Comparison of ENCODE assay signal across 11 cellular contexts in the genomic region with DNA sequence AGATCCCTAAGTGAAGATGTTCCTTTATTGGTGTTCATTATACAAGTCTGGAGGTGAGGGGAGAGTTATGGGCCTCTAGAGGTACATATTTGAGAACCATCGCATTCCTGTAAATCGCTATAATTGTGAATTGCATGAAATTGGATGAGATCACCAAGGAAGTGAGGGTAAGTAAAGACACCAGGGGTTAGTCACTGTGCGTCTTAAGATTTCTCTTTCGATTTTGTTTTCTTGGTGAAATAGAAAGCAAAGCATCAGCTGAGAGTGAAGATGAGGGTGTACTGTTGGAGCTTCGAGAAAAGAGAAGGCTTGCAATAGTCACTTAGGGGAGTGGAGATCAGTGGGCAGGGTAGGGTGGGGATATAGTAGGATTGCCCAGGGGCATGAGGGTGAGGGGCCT.
DNase-seq lines count a peak whose midpoint lies in the region; ATAC-seq and TF ChIP-seq lines count a peak whose summit lies in the region.
"Had no signal": no experiment of that assay in that cellular context is flagged by ENCODE, and none has a peak within 500 bp of the region (broad histone marks: within the 10 kb centered on the region; RNA-seq: fewer than 3 reads in every experiment).

No MANE protein-coding gene starts in this region.

- H3K4me3 Mint-ChIP-seq in activated CD4-positive, alpha-beta T cell treated with anti-CD3 and anti-CD28 coated beads, Interleukin-2, amount 10 ng/mL, durations not matched to agents 24 days and 14 days, result peak overlapping the region; percentile 44
- H3K4me3 Mint-ChIP-seq in activated T-helper 1 cell treated with anti-CD3 and anti-CD28 coated beads, Interleukin-12 subunit alpha, Interleukin-12 subunit beta, Interleukin-2, Interleukin-4 antibody, amounts not matched to agents 30 ng/mL and 10 ng/mL and 1 ng/mL, durations not matched to agents 14 hours and 24 hours and 36 hours, result no peak overlapping the region

- no peaks in the 10 kb centered on the region for H3K9me3 Mint-ChIP-seq in activated CD4-positive, alpha-beta T cell treated with anti-CD3 and anti-CD28 coated beads, Interleukin-2, amount 10 ng/mL, durations not matched to agents 24 days and 14 days
- H3K9me3 Mint-ChIP-seq in activated T-helper 1 cell treated with anti-CD3 and anti-CD28 coated beads, Interleukin-12 subunit alpha, Interleukin-12 subunit beta, Interleukin-2, Interleukin-4 antibody, amounts not matched to agents 30 ng/mL and 10 ng/mL and 1 ng/mL, durations not matched to agents 14 hours and 24 hours and 36 hours, result no peaks in the 10 kb centered on the region

- intact Hi-C loops in activated CD4-positive, alpha-beta T cell treated with anti-CD3 and anti-CD28 coated beads, Interleukin-2, amount 10 ng/mL, durations not matched to agents 24 days and 14 days (cut with micrococcal nuclease), result loop anchor here (5.0 kb wide), 1 partner anchor 175 kb away; no protein-coding TSS in a partner anchor
- intact Hi-C loops in activated T-helper 1 cell treated with anti-CD3 and anti-CD28 coated beads, Interleukin-12 subunit alpha, Interleukin-12 subunit beta, Interleukin-2, Interleukin-4 antibody, amounts not matched to agents 30 ng/mL and 10 ng/mL and 1 ng/mL, durations not matched to agents 14 hours and 24 hours and 36 hours (cut with micrococcal nuclease), result loop anchor here (5.0 kb wide), 1 partner anchor 140 kb away; a partner anchor contains a TSS

- peak overlapping the region; percentile 26 for H3K4me2 ChIP-seq in osteoblast (ENCODE audit: insufficient read depth, low read length)

- peaks cover 36% of the 10 kb centered on the region for H3K4me1 Mint-ChIP-seq in activated CD4-positive, alpha-beta T cell treated with anti-CD3 and anti-CD28 coated beads, Interleukin-2, amount 10 ng/mL, durations not matched to agents 24 days and 14 days
- H3K4me1 Mint-ChIP-seq in activated T-helper 1 cell treated with anti-CD3 and anti-CD28 coated beads, Interleukin-12 subunit alpha, Interleukin-12 subunit beta, Interleukin-2, Interleukin-4 antibody, amounts not matched to agents 30 ng/mL and 10 ng/mL and 1 ng/mL, durations not matched to agents 14 hours and 24 hours and 36 hours (ENCODE audit: low read depth), result peaks cover 51% of the 10 kb centered on the region

- ATAC-seq in HG02852 (IDR thresholded peaks at IDR 0.05; ENCODE audit: unreplicated experiment) (peak; percentile 69), GM18873 (IDR thresholded peaks at IDR 0.05; ENCODE audit: low FRiP score, unreplicated experiment) (no peak)

- H3K4me1 ChIP-seq in osteoblast (ENCODE audit: insufficient read depth, low read length), result no peaks in the 10 kb centered on the region

- peaks cover 8% of the 10 kb centered on the region for H3K36me3 ChIP-seq in osteoblast (ENCODE audit: insufficient read depth, low read length)

- H3K9me3 ChIP-seq in osteoblast (ENCODE audit: low read depth, low read length), result no peaks in the 10 kb centered on the region

- no peak overlapping the region for H3K27ac ChIP-seq in osteoblast (ENCODE audit: low read depth, low read length)

- H3K27me3 Mint-ChIP-seq in activated CD4-positive, alpha-beta T cell treated with anti-CD3 and anti-CD28 coated beads, Interleukin-2, amount 10 ng/mL, durations not matched to agents 24 days and 14 days, result peaks cover 3% of the 10 kb centered on the region
- peaks cover 2% of the 10 kb centered on the region for H3K27me3 Mint-ChIP-seq in activated T-helper 1 cell treated with anti-CD3 and anti-CD28 coated beads, Interleukin-12 subunit alpha, Interleukin-12 subunit beta, Interleukin-2, Interleukin-4 antibody, amounts not matched to agents 30 ng/mL and 10 ng/mL and 1 ng/mL, durations not matched to agents 14 hours and 24 hours and 36 hours (ENCODE audit: insufficient read depth)

- H3K27ac Mint-ChIP-seq in activated CD4-positive, alpha-beta T cell treated with anti-CD3 and anti-CD28 coated beads, Interleukin-2, amount 10 ng/mL, durations not matched to agents 24 days and 14 days, result peak overlapping the region; percentile 73
- H3K27ac Mint-ChIP-seq in activated T-helper 1 cell treated with anti-CD3 and anti-CD28 coated beads, Interleukin-12 subunit alpha, Interleukin-12 subunit beta, Interleukin-2, Interleukin-4 antibody, amounts not matched to agents 30 ng/mL and 10 ng/mL and 1 ng/mL, durations not matched to agents 14 hours and 24 hours and 36 hours, result peak overlapping the region; percentile 50

- no peak overlapping the region for H2AFZ ChIP-seq in osteoblast (ENCODE audit: low read length)

- peak; percentile 68 for DNase-seq in activated CD4-positive, alpha-beta T cell treated with anti-CD3 and anti-CD28 coated beads, Interleukin-2, amount 10 ng/mL, durations not matched to agents 24 days and 14 days
- DNase-seq in activated CD4-positive, alpha-beta T cell treated with anti-CD3 and anti-CD28 coated beads for 1 hour, result no peak
- DNase-seq in activated T-helper 1 cell treated with anti-CD3 and anti-CD28 coated beads, Interleukin-12 subunit alpha, Interleukin-12 subunit beta, Interleukin-2, Interleukin-4 antibody, amounts not matched to agents 30 ng/mL and 10 ng/mL and 1 ng/mL, durations not matched to agents 14 hours and 24 hours and 36 hours (ENCODE audit: low spot score), result peak; percentile 9
- DNase-seq in osteoblast (ENCODE audit: insufficient read length, low spot score, missing footprints) (peak; percentile 26), putamen (ENCODE audit: low spot score) (no peak), COLO829 (ENCODE audit: low spot score) (no peak)
- DNase-seq: activated CD4-positive, alpha-beta T cell treated with anti-CD3 and anti-CD28 coated beads, Interleukin-2, amount 50 U/mL, for 1 hour; NCI-H2227 treated with DMSO at 0.1 percent for 48 hours; SIG-M5 had no signal

- peaks cover 10% of the 10 kb centered on the region for H3K36me3 Mint-ChIP-seq in activated CD4-positive, alpha-beta T cell treated with anti-CD3 and anti-CD28 coated beads, Interleukin-2, amount 10 ng/mL, durations not matched to agents 24 days and 14 days (ENCODE audit: low read depth)
- H3K36me3 Mint-ChIP-seq in activated T-helper 1 cell treated with anti-CD3 and anti-CD28 coated beads, Interleukin-12 subunit alpha, Interleukin-12 subunit beta, Interleukin-2, Interleukin-4 antibody, amounts not matched to agents 30 ng/mL and 10 ng/mL and 1 ng/mL, durations not matched to agents 14 hours and 24 hours and 36 hours (ENCODE audit: low read depth), result peaks cover 5% of the 10 kb centered on the region

- no peak for TF ChIP-seq CTCF in osteoblast (IDR thresholded peaks at IDR 0.05; ENCODE audit: extremely low read depth, low read depth, low read length)

- no peak overlapping the region for H3K4me3 ChIP-seq in osteoblast (ENCODE audit: insufficient read depth, low read length)

- no peaks in the 10 kb centered on the region for H3K27me3 ChIP-seq in osteoblast (ENCODE audit: insufficient read depth, low read length)

- no peaks in the 10 kb centered on the region for H3K79me2 ChIP-seq in osteoblast (ENCODE audit: insufficient read depth, low read length)

- H4K20me1 ChIP-seq in osteoblast (ENCODE audit: insufficient read depth, low read length), result no peaks in the 10 kb centered on the region

Comparison
In these comparisons a context has a peak if more than half of its experiments do, and no peak if none do; other contexts are left out.
1. DNase-seq: peak in activated CD4-positive, alpha-beta T cell treated with anti-CD3 and anti-CD28 coated beads, Interleukin-2, amount 10 ng/mL, durations not matched to agents 24 days and 14 days (single experiment), activated T-helper 1 cell treated with anti-CD3 and anti-CD28 coated beads, Interleukin-12 subunit alpha, Interleukin-12 subunit beta, Interleukin-2, Interleukin-4 antibody, amounts not matched to agents 30 ng/mL and 10 ng/mL and 1 ng/mL, durations not matched to agents 14 hours and 24 hours and 36 hours (single experiment) and osteoblast (single experiment); none in activated CD4-positive, alpha-beta T cell treated with anti-CD3 and anti-CD28 coated beads for 1 hour (single experiment), putamen (single experiment) and COLO829 (single experiment).